In genomic region chr2:205714789-205715411, GRCh38 we compare ENCODE assay signal across 13 cellular contexts. TPM values are rescaled to one million over a fixed set of nuclear protein-coding genes. Genes with fewer than 3 reads are reported as not detected.
DNase-seq lines count a peak whose midpoint lies in the region; ATAC-seq, FAIRE-seq and TF ChIP-seq lines count a peak whose summit lies in the region.
"Had no signal": no experiment of that assay in that cellular context is flagged by ENCODE, and none has a peak within 500 bp of the region (broad histone marks: within the 10 kb centered on the region; RNA-seq: fewer than 3 reads in every experiment).

No MANE protein-coding gene starts in this region.

- H3K4me2 ChIP-seq in GM12878 (ENCODE audit: control insufficient read depth, insufficient read depth): peak overlapping the region; percentile 3; the same call in 1 of the 2 replicates

- BruUV-seq in GM12878 (replicated peaks; lab: Mats Ljungman, UMichigan): no TSS peak

- ATAC-seq in left cardiac atrium (no peak), GM12878 (no peak; the same call in 2 of the 3 replicates), GM18520 (IDR thresholded peaks at IDR 0.05; ENCODE audit: unreplicated experiment) (no peak)
- ATAC-seq: K562 had no signal

- CTCF ChIA-PET in GM12878 (lab: Yijun Ruan, JAX): interaction anchor here (1.0 to 1.6 kb wide), 2 partner anchors 39 to 233 kb away, joined by 3 to 4 read pairs; no protein-coding TSS in a partner anchor

- in situ Hi-C loops in GM12878 (cut with MboI): loop anchor here (25.0 kb wide), 1 partner anchor 1622 kb away; no protein-coding TSS in a partner anchor

- 79% methylated on average over 7 of the region's 7 CpGs for WGBS in GM12878 (ENCODE audit: insufficient coverage, insufficient replicate concordance, low lambda C conversion rate, missing lambda C conversion rate)

- H3K4me3 ChIP-seq in left ventricle myocardium inferior (no peak overlapping the region), GM12878 (no peak overlapping the region), muscle layer of duodenum (ENCODE audit: low read depth in 1 of 2, low read length in 2 of 2) (no peak overlapping the region), uterus (no peak overlapping the region)
- H3K4me3 ChIP-seq: K562 had no signal

- no peak for FAIRE-seq in GM12878 (lab: Jason Lieb, UNC)
- FAIRE-seq in GM12892 (lab: Jason Lieb, UNC): no peak
- FAIRE-seq: K562, urothelium cell line had no signal

- TF ChIP-seq POLR2A in GM12878 (IDR thresholded peaks at IDR 0.05; ENCODE audit: low read depth, low read length): no peak
- no peak for TF ChIP-seq POLR2A in uterus (IDR thresholded peaks at IDR 0.05)
- no peak for TF ChIP-seq POLR2A in GM12892 (IDR thresholded peaks at IDR 0.05; ENCODE audit: low read depth, low read length)

- no peak for TF ChIP-seq EP300 in GM12878 (IDR thresholded peaks at IDR 0.05; ENCODE audit: borderline replicate concordance in 1 of 2, control insufficient read depth in 1 of 2, low read depth in 2 of 2, low read length in 2 of 2)

- RAD21 ChIA-PET in GM12878 (lab: Charles Lee; ENCODE audit: unreplicated experiment): no interaction called here

- TF ChIP-seq CTCF in left ventricle myocardium inferior (IDR thresholded peaks at IDR 0.05; ENCODE audit: borderline replicate concordance) (no peak), GM12878 (IDR thresholded peaks at IDR 0.05 in 2 of 3, conservative IDR thresholded peaks at IDR 0.05 in 1 of 3; ENCODE audit: control insufficient read depth in 2 of 3, extremely low read depth in 1 of 3, insufficient read depth in 1 of 3, low read depth in 3 of 3, low read length in 3 of 3) (no peak), uterus (IDR thresholded peaks at IDR 0.05) (no peak)

- H3K4me1 ChIP-seq in left ventricle myocardium inferior (peaks cover 10% of the 10 kb centered on the region), GM12878 (ENCODE audit: control insufficient read depth, insufficient read depth, low read length) (peaks cover 30% of the 10 kb centered on the region), muscle layer of duodenum (ENCODE audit: control insufficient read depth in 1 of 2, insufficient read depth in 2 of 2, low read length in 2 of 2) (peaks cover 15 to 82% of the 10 kb centered on the region in 2 donors), uterus (peaks cover 8 to 12% of the 10 kb centered on the region in 2 donors)

- no peak for TF ChIP-seq RAD21 in GM12878 (IDR thresholded peaks at IDR 0.05; ENCODE audit: insufficient read depth, low read depth, low read length)

- peak overlapping the region; percentile 58 for H3K9ac ChIP-seq in GM12878 (ENCODE audit: control insufficient read depth, insufficient read depth, low read length)

- DNase-seq in left ventricle myocardium inferior (no peak), left cardiac atrium (no peak), GM12878 (ENCODE audit: low read depth, low spot score) (no peak), uterus (no peak), NCI-H1417 treated with DMSO at 0.1 percent for 48 hours (lab: John Stamatoyannopoulos, UW) (no peak), GM12892 (ENCODE audit: insufficient read length) (no peak)
- DNase-seq: activated CD4-positive, alpha-beta T cell treated with anti-CD3 and anti-CD28 coated beads, Interleukin-2, amount 50 U/mL, for 4 hours; BE2C; NCI-H226 had no signal

- intact Hi-C loops in left ventricle myocardium inferior (cut with micrococcal nuclease) (loop anchor here (2.0 kb wide), 1 partner anchor 24 kb away; no protein-coding TSS in a partner anchor), left cardiac atrium (cut with DNase I) (no loop called here), GM12878 (cut with micrococcal nuclease; ENCODE audit: unreplicated experiment) (no loop called here), uterus (cut with DNase I; ENCODE audit: low total_unique reads) (no loop called here)

- POLR2A ChIA-PET in GM12878 (lab: Charles Lee): interaction anchor here (2.1 kb wide), 1 partner anchor 10 kb away, joined by 7 read pairs; no protein-coding TSS in a partner anchor

- no peaks in the 10 kb centered on the region for H3K79me2 ChIP-seq in GM12878 (ENCODE audit: control insufficient read depth, insufficient read depth, low read length)

- SMC1A ChIA-PET in GM12878 (lab: Charles Lee; ENCODE audit: uncharacterized antibody, unreplicated experiment): interaction anchor here (0.6 to 6.4 kb wide), 3 partner anchors 14 to 800 kb away, joined by 3 to 50 read pairs (median 3); no protein-coding TSS in a partner anchor

- peak overlapping the region; percentile 75 for H2AFZ ChIP-seq in GM12878 (ENCODE audit: control insufficient read depth, low read depth, low read length)

- H3K27me3 ChIP-seq in left ventricle myocardium inferior (ENCODE audit: low read depth): no peaks in the 10 kb centered on the region
- no peaks in the 10 kb centered on the region for H3K27me3 ChIP-seq in GM12878 (replicated peaks in 1 of 2; ENCODE audit: control insufficient read depth in 2 of 2, insufficient read depth in 2 of 2, low read length in 1 of 2)
- H3K27me3 ChIP-seq in muscle layer of duodenum (ENCODE audit: low read depth, low read length): no peaks in the 10 kb centered on the region
- H3K27me3 ChIP-seq in uterus: no peaks in the 10 kb centered on the region
- H3K27me3 ChIP-seq: BE2C had no signal

- H3K36me3 ChIP-seq in left ventricle myocardium inferior: no peaks in the 10 kb centered on the region
- H3K36me3 ChIP-seq in GM12878 (ENCODE audit: control insufficient read depth in 2 of 2, insufficient read depth in 2 of 2, low read length in 1 of 2): no peaks in the 10 kb centered on the region
- peaks cover 0 to 4% of the 10 kb centered on the region in 2 donors for H3K36me3 ChIP-seq in muscle layer of duodenum (ENCODE audit: control insufficient read depth in 1 of 2, insufficient read depth in 2 of 2, low read length in 2 of 2)
- no peaks in the 10 kb centered on the region for H3K36me3 ChIP-seq in uterus
- H3K36me3 ChIP-seq: BE2C had no signal

- H3K27ac ChIP-seq in left ventricle myocardium inferior (replicated peaks): peak overlapping the region; percentile 13
- peak overlapping the region; percentile 79 for H3K27ac ChIP-seq in GM12878 (ENCODE audit: control insufficient read depth, insufficient read depth)
- peak overlapping the region; percentile 89 for H3K27ac ChIP-seq in muscle layer of duodenum (ENCODE audit: low read length)
- peak overlapping the region; percentile 81 to 83 for H3K27ac ChIP-seq in uterus

- H3K9me3 ChIP-seq in left ventricle myocardium inferior (replicated peaks) (no peaks in the 10 kb centered on the region), GM12878 (replicated peaks; ENCODE audit: control insufficient read depth, insufficient read depth, low read length) (no peaks in the 10 kb centered on the region), muscle layer of duodenum (ENCODE audit: control insufficient read depth in 1 of 2, low read length in 2 of 2) (no peaks in the 10 kb centered on the region), uterus (no peaks in the 10 kb centered on the region)
- H3K9me3 ChIP-seq: BE2C had no signal

- no peaks in the 10 kb centered on the region for H4K20me1 ChIP-seq in GM12878 (ENCODE audit: control insufficient read depth, insufficient read depth)

TF ChIP-seq in GM12878, 131 proteins besides CTCF, POLR2A, EP300 and RAD21:
- no peak for TF ChIP-seq SMAD5 (IDR thresholded peaks at IDR 0.05; ENCODE audit: low read depth)
TF ChIP-seq in GM12878: peak in this region for 0.

RNA-seq across cellular contexts. Expression of gene NRP2, which starts 32.6 kb away (rescaled TPM):
- total RNA-seq in left ventricle myocardium inferior (7.6 TPM), left cardiac atrium (10 to 100 TPM; 16.3 to 16.6 TPM), GM12878 (2014; rRNA removed) (0.49 and 0.68 TPM in 2 replicates), GM12878 (2014; rRNA removed; fragmentation: Illumina TruSeq; extraction: Trizol) (0.32 and 0.63 TPM in 2 replicates), GM12878 (2021) (0.93 and 1.2 TPM in 2 replicates), uterus (100 to 1,000 TPM in 3 of 4 donors, 10 to 100 TPM in 1; 35.9 to 156 (median 114) TPM)
- 4.2 and 4.6 TPM in 2 replicates for total RNA-seq in GM12878 (2013; cell fraction: nucleolus; rRNA removed)
- 0.51 TPM for polyA plus RNA-seq in GM12878 (2011; ENCODE audit: low read depth)
- polyA plus RNA-seq in GM12878 (2011; rRNA removed) (0.16 and 0.39 TPM in 2 replicates), GM12878 (2014; fragmentation: Illumina TruSeq; extraction: Trizol) (0.43 and 0.73 TPM in 2 replicates), GM12878 (2014; fragmentation: Nextera tagmentation; extraction: Ambion mirVana) (under 1 TPM; 0.06 to 0.22 TPM), GM12878 (2014; rRNA removed) (0.22 and 0.44 TPM in 2 replicates), GM12878 (2016; fragmentation: Nextera tagmentation; extraction: Ambion mirVana) (under 1 TPM; 0.14 to 0.52 TPM)
- polyA plus RNA-seq in GM12878 (2011; cell fraction: cytosol; rRNA removed): 0.10 and 0.27 TPM in 2 replicates
- 0.25 and 0.37 TPM in 2 replicates for polyA plus RNA-seq in GM12878 (2011; cell fraction: nucleus; rRNA removed)
- polyA plus RNA-seq in GM12878 (2012): 0.95 and 1.4 TPM in 2 replicates
- 0.37 and 0.57 TPM in 2 replicates for polyA minus RNA-seq in GM12878 (2011; rRNA and poly(A)+ RNA removed)
- polyA minus RNA-seq in GM12878 (2011; cell fraction: cytosol; rRNA and poly(A)+ RNA removed): not detected in 2 replicates
- polyA minus RNA-seq in GM12878 (2011; cell fraction: nucleus; rRNA and poly(A)+ RNA removed): 0.12 and 0.38 TPM in 2 replicates
- polyA plus RNA-seq in GM12892 (2012; ENCODE audit: missing spikeins): 1.1 TPM

Comparison
In these comparisons a context has a peak if more than half of its experiments do, and no peak if none do; other contexts are left out.
1. H3K27ac ChIP-seq: peak in every context shown above with its lines; median percentile 89 in muscle layer of duodenum; 82 in uterus; 79 in GM12878; 13 in left ventricle myocardium inferior.